Comparison of ENCODE assay signal across 8 cellular contexts in the genomic region with DNA sequence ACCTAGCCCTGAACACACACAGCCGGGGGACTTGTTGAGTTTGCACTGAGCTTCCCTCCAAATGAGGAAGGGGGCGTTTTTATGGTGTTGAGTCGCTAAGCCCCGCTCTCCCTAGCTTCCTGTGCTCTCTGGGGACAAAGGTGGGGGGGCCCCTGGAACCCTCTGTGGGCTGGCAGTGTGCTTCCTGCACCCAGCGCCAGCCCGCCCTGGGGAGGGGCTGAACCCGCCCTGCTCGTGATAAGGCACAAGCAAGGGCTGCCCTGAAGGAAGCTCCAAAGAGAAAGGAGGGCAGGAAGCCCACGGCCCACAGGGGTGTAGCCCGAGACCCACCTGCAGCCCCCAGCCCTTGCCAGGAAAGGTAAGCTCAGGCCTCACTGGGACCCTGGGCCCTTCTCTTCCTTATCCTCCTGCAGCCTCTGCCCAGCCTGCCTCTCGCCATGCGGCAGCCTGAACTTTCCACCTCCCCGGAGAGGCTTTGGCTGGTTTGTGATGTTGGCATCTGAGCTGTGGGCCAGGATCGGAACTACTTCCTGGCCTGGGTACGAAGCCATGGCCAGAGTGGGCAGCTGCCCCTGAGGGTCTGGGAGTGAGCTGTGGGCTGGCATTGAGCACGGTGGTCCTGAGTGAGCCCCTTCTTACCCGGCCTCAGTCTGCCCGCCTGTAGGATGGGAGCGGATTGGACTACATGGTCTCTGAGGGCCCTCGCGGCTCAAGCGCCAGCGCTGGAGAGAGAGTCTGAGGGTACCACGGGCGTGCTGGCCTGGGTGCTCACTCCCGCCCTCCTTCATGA. TPM values are rescaled to one million over a fixed set of nuclear protein-coding genes. Genes with fewer than 3 reads are reported as not detected.
DNase-seq lines count a peak whose midpoint lies in the region; ATAC-seq, FAIRE-seq and TF ChIP-seq lines count a peak whose summit lies in the region.

FERMT3 (plus strand) TSS at position 265 of the 790 bp plus-strand sequence. CDS start 644 bp downstream, outside the sequence.

- peak within 1 kb of the TSS; percentile 85 for H3K27ac ChIP-seq in CD4-positive, CD25-positive, alpha-beta regulatory T cell (ENCODE audit: insufficient read depth, low read length, poor library complexity, severe bottlenecking)
- H3K27ac ChIP-seq in thyroid gland = peak within 1 kb of the TSS; percentile 30 to 76 (median 70)

- H3K27ac Mint-ChIP-seq in CD4-positive, CD25-positive, alpha-beta regulatory T cell = peak within 1 kb of the TSS; percentile 91 to 96 (median 94)
- peak within 1 kb of the TSS; percentile 91 for H3K27ac Mint-ChIP-seq in dendritic cell treated with granulocyte-macrophage colony-stimulating factor and Interleukin-4, amounts not matched to agents 40 ng/mL and 50 ng/mL, for 4 days
- H3K27ac Mint-ChIP-seq in natural killer cell treated with Interleukin-12 subunit alpha and Interleukin-12 subunit beta and Interleukin-15 and Interleukin-18, amount 100 ng/mL, for 72 hours = peak within 1 kb of the TSS; percentile 95 to 97

- peaks cover 44% of the 10 kb centered on the region for H3K36me3 ChIP-seq in CD4-positive, CD25-positive, alpha-beta regulatory T cell (ENCODE audit: control insufficient read depth, insufficient read depth, low read length)
- peaks cover 19 to 23% of the 10 kb centered on the region in 2 donors for H3K36me3 ChIP-seq in thyroid gland

- peak within 1 kb of the TSS; percentile 84 for H3K4me3 ChIP-seq in CD4-positive, CD25-positive, alpha-beta regulatory T cell (ENCODE audit: low read depth, low read length)
- peak within 1 kb of the TSS in 1 of 3 donors; percentile 9 for H3K4me3 ChIP-seq in thyroid gland (replicated peaks in 1 of 3)

- TF ChIP-seq POLR2A in thyroid gland (IDR thresholded peaks at IDR 0.05) (no peak), H54 (IDR thresholded peaks at IDR 0.05; ENCODE audit: low read depth, low read length) (no peak)

- H3K4me1 Mint-ChIP-seq in CD4-positive, CD25-positive, alpha-beta regulatory T cell = peaks cover 6 to 60% (median 22%) of the 10 kb centered on the region in 4 donors
- H3K4me1 Mint-ChIP-seq in dendritic cell treated with granulocyte-macrophage colony-stimulating factor and Interleukin-4, amounts not matched to agents 40 ng/mL and 50 ng/mL, for 4 days (ENCODE audit: low read depth) = peaks cover 77% of the 10 kb centered on the region
- peaks cover 27 to 41% of the 10 kb centered on the region in 2 donors for H3K4me1 Mint-ChIP-seq in natural killer cell treated with Interleukin-12 subunit alpha and Interleukin-12 subunit beta and Interleukin-15 and Interleukin-18, amount 100 ng/mL, for 72 hours (ENCODE audit: low read depth in 2 of 2)

- no peaks in the 10 kb centered on the region for H3K9me3 Mint-ChIP-seq in CD4-positive, CD25-positive, alpha-beta regulatory T cell
- H3K9me3 Mint-ChIP-seq in dendritic cell treated with granulocyte-macrophage colony-stimulating factor and Interleukin-4, amounts not matched to agents 40 ng/mL and 50 ng/mL, for 4 days = no peaks in the 10 kb centered on the region
- H3K9me3 Mint-ChIP-seq in natural killer cell treated with Interleukin-12 subunit alpha and Interleukin-12 subunit beta and Interleukin-15 and Interleukin-18, amount 100 ng/mL, for 72 hours = no peaks in the 10 kb centered on the region

- WGBS in thyroid gland, 2 donors = 78 to 88% methylated on average over 9 to 14 of the region's 26 CpGs

- no peak for TF ChIP-seq CTCF in thyroid gland (IDR thresholded peaks at IDR 0.05)

- peak within 1 kb of the TSS; percentile 93 to 99 (median 96) for H3K4me3 Mint-ChIP-seq in CD4-positive, CD25-positive, alpha-beta regulatory T cell
- peak within 1 kb of the TSS; percentile 92 for H3K4me3 Mint-ChIP-seq in dendritic cell treated with granulocyte-macrophage colony-stimulating factor and Interleukin-4, amounts not matched to agents 40 ng/mL and 50 ng/mL, for 4 days
- peak within 1 kb of the TSS; percentile 90 for H3K4me3 Mint-ChIP-seq in natural killer cell treated with Interleukin-12 subunit alpha and Interleukin-12 subunit beta and Interleukin-15 and Interleukin-18, amount 100 ng/mL, for 72 hours

- H3K27me3 Mint-ChIP-seq in CD4-positive, CD25-positive, alpha-beta regulatory T cell = no peaks in the 10 kb centered on the region
- no peaks in the 10 kb centered on the region for H3K27me3 Mint-ChIP-seq in dendritic cell treated with granulocyte-macrophage colony-stimulating factor and Interleukin-4, amounts not matched to agents 40 ng/mL and 50 ng/mL, for 4 days
- H3K27me3 Mint-ChIP-seq in natural killer cell treated with Interleukin-12 subunit alpha and Interleukin-12 subunit beta and Interleukin-15 and Interleukin-18, amount 100 ng/mL, for 72 hours = no peaks in the 10 kb centered on the region

- H3K27me3 ChIP-seq in CD4-positive, CD25-positive, alpha-beta regulatory T cell (ENCODE audit: control insufficient read depth, insufficient read depth, low read length) = no peaks in the 10 kb centered on the region
- no peaks in the 10 kb centered on the region for H3K27me3 ChIP-seq in thyroid gland

- peaks cover 41% of the 10 kb centered on the region for H3K4me1 ChIP-seq in CD4-positive, CD25-positive, alpha-beta regulatory T cell (ENCODE audit: control insufficient read depth, insufficient read depth, low read length, poor library complexity, severe bottlenecking)
- peaks cover 9 to 26% of the 10 kb centered on the region in 2 donors for H3K4me1 ChIP-seq in thyroid gland

- DNase-seq in CD4-positive, CD25-positive, alpha-beta regulatory T cell = peak; percentile 54 to 93 (median 63)
- DNase-seq in activated CD4-positive, CD25-positive, alpha-beta regulatory T cell (lab: John Stamatoyannopoulos, UW) = peak in 3 of 4 experiments; percentile 43 to 63 (median 48)
- peak; percentile 84 for DNase-seq in natural killer cell treated with Interleukin-12 subunit alpha and Interleukin-12 subunit beta and Interleukin-15 and Interleukin-18, amount 100 ng/mL, for 72 hours (ENCODE audit: low spot score)
- peak in 1 of 2 donors; percentile 34 for DNase-seq in thyroid gland
- no peak for DNase-seq in H54 (ENCODE audit: insufficient read length, low spot score)
- DNase-seq in RCC 7860 (ENCODE audit: low spot score) = no peak

- intact Hi-C loops in dendritic cell treated with granulocyte-macrophage colony-stimulating factor and Interleukin-4, amounts not matched to agents 40 ng/mL and 50 ng/mL, for 4 days (cut with micrococcal nuclease) = loop anchor here (2.0 kb wide), 1 partner anchor 62 kb away; no protein-coding TSS in a partner anchor
- intact Hi-C loops in thyroid gland (cut with DNase I) = no loop called here

- FAIRE-seq in H54 (lab: Jason Lieb, UNC) (no peak), RCC 7860 (lab: Jason Lieb, UNC) (no peak)

- no peaks in the 10 kb centered on the region for H3K9me3 ChIP-seq in CD4-positive, CD25-positive, alpha-beta regulatory T cell (ENCODE audit: control insufficient read depth in 2 of 2, low read length in 2 of 2)
- no peaks in the 10 kb centered on the region for H3K9me3 ChIP-seq in thyroid gland

- H3K36me3 Mint-ChIP-seq in CD4-positive, CD25-positive, alpha-beta regulatory T cell = peaks cover 19% of the 10 kb centered on the region
- peaks cover 85% of the 10 kb centered on the region for H3K36me3 Mint-ChIP-seq in dendritic cell treated with granulocyte-macrophage colony-stimulating factor and Interleukin-4, amounts not matched to agents 40 ng/mL and 50 ng/mL, for 4 days (ENCODE audit: low read depth)
- H3K36me3 Mint-ChIP-seq in natural killer cell treated with Interleukin-12 subunit alpha and Interleukin-12 subunit beta and Interleukin-15 and Interleukin-18, amount 100 ng/mL, for 72 hours = peaks cover 25% of the 10 kb centered on the region

- ATAC-seq in CD4-positive, CD25-positive, alpha-beta regulatory T cell (ENCODE audit: low read depth in 2 of 2) = peak; percentile 65
- ATAC-seq in HG03108 (IDR thresholded peaks at IDR 0.05; ENCODE audit: unreplicated experiment) = peak; percentile 39
- ATAC-seq in natural killer cell treated with Interleukin-12 subunit alpha and Interleukin-12 subunit beta and Interleukin-15 and Interleukin-18, amount 100 ng/mL, for 72 hours = peak; percentile 57 to 67

RNA-seq across cellular contexts. Expression of gene FERMT3, which starts in this region (rescaled TPM):
- total RNA-seq in CD4-positive, CD25-positive, alpha-beta regulatory T cell = 156 TPM
- 100 to 1,000 TPM; 151 to 183 (median 175) TPM for polyA plus RNA-seq in CD4-positive, CD25-positive, alpha-beta regulatory T cell
- 100 to 1,000 TPM; 249 to 276 TPM for total RNA-seq in natural killer cell treated with Interleukin-12 subunit alpha and Interleukin-12 subunit beta and Interleukin-15 and Interleukin-18, amount 100 ng/mL, for 72 hours
- total RNA-seq in thyroid gland = 10 to 100 TPM in 2 of 4 donors, 1 to 10 TPM in 2; 7.6 to 13.9 (median 10.8) TPM

Comparison
In these comparisons a context has a peak if more than half of its experiments do, and no peak if none do; other contexts are left out.
1. RNA of gene FERMT3 (total RNA-seq): 249 to 276 TPM in natural killer cell treated with Interleukin-12 subunit alpha and Interleukin-12 subunit beta and Interleukin-15 and Interleukin-18, amount 100 ng/mL, for 72 hours and 156 TPM in CD4-positive, CD25-positive, alpha-beta regulatory T cell (single experiment); 7.6 to 13.9 TPM in thyroid gland; every median in the first group is over 10 times any median in the second.
2. DNase-seq: peak in CD4-positive, CD25-positive, alpha-beta regulatory T cell (3 of 3), activated CD4-positive, CD25-positive, alpha-beta regulatory T cell (3 of 4) and natural killer cell treated with Interleukin-12 subunit alpha and Interleukin-12 subunit beta and Interleukin-15 and Interleukin-18, amount 100 ng/mL, for 72 hours (single experiment); none in H54 (single experiment) and RCC 7860 (single experiment).
3. Peak in every context shown above with its lines, with median percentiles within 50 percentile points of each other: ATAC-seq, H3K27ac Mint-ChIP-seq and H3K4me3 Mint-ChIP-seq.